ENCODE assay signal across 1 cellular context in genomic region chr2:104874230-104874629, GRCh38.
TF ChIP-seq lines count a peak whose summit lies in the region.

No MANE protein-coding gene starts in this region.

TF ChIP-seq in WTC11, 78 proteins besides CTCF, POLR2A, EP300 and RAD21 (continued from another document):
- TF ChIP-seq ZNF532 (CRISPR knock-in tag; IDR thresholded peaks at IDR 0.05; ENCODE audit: borderline replicate concordance) (no peak), ATF6 (CRISPR knock-in tag; IDR thresholded peaks at IDR 0.05) (no peak)
